ENCODE assay signal across 26 cellular contexts in the genomic region with DNA sequence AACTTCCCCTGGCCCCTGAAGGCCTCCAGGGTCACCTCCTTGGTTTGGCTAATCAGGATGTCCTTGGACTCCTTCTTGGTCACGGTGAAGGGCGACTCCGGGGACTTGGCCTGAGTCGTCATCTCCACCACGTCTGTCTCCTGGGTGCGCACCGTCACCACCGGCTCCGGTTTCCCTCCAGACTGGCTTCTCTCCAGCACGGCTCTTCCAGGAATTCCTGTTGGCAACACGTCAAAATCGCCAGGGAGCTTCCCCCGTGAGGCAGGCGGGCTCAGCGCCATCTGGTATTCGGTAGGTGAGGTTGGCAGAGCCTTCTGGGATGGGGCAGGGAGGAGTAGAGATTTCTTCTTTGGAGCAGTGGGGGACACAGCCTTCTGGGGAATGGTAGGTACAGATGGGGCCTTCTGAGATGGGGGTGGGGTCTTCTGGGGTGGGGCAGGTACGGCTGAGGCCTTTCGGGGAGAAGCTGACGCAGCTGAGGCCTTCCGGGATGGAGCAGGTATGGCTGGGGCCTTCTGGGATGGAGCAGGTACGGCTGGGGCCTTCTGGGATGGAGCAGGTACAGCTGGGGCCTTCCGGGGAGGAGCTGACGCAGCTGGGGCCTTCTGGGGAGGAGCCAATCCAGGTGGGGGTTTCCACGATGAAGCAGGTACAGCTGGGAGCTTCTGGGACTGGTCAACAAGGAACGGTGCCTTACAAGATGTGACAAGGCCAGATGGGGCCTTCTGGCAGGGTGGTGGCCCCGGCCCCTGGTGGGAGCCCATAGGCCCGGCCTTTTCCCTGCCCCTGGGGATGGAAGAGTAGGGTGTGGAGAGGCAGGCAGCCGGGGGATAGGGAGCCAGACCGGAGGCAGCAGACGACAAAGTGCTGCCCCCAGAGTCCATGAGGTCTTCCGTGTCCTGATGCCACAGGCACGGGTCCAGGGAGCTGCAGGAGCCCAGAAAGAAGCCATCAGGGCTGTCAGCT. TPM values are rescaled to one million over a fixed set of nuclear protein-coding genes. Genes with fewer than 3 reads are reported as not detected.
DNase-seq lines count a peak whose midpoint lies in the region; ATAC-seq, FAIRE-seq and TF ChIP-seq lines count a peak whose summit lies in the region.
"Had no signal": no experiment of that assay in that cellular context is flagged by ENCODE, and none has a peak within 500 bp of the region (broad histone marks: within the 10 kb centered on the region; RNA-seq: fewer than 3 reads in every experiment).

No MANE protein-coding gene starts in this region.

- peaks cover 15% of the 10 kb centered on the region for H3K27me3 ChIP-seq in BE2C
- peaks cover 22% of the 10 kb centered on the region for H3K27me3 ChIP-seq in H7 (ENCODE audit: control insufficient read depth, insufficient read depth, low read length)
- no peaks in the 10 kb centered on the region for H3K27me3 ChIP-seq in bronchial epithelial cell (ENCODE audit: control insufficient read depth, insufficient read depth, low read length)
- H3K27me3 ChIP-seq: testis had no signal

- H3K9me3 Mint-ChIP-seq in activated T-helper 2 cell treated with anti-CD3 and anti-CD28 coated beads, Interferon-gamma antibody, Interleukin-2, Interleukin-4, amounts not matched to agents 10 μg/mL and 5 μg/mL and 100 μg/mL, durations not matched to agents 14 hours and 24 hours and 36 hours, result no peaks in the 10 kb centered on the region
- H3K9me3 Mint-ChIP-seq: activated CD4-positive, alpha-beta T cell treated with anti-CD3 and anti-CD28 coated beads, Interleukin-2, amount 10 ng/mL, durations not matched to agents 24 days and 14 days; activated naive CD8-positive, alpha-beta T cell treated with anti-CD3 and anti-CD28 coated beads, Interleukin-2, amount 10 ng/mL, durations not matched to agents 7 days and 5 days; stimulated activated memory B cell treated with anti-CD40 and anti-IgM and Interleukin-4, amounts not matched to agents 10 μg/mL and 1 μg/mL and 100 μg/mL, for 72 hours; T-helper 2 cell treated with Interferon-gamma antibody and Interleukin-4, amounts not matched to agents 5 μg/mL and 100 μg/mL, for 36 hours had no signal

- H3K27me3 Mint-ChIP-seq in activated T-helper 2 cell treated with anti-CD3 and anti-CD28 coated beads, Interferon-gamma antibody, Interleukin-2, Interleukin-4, amounts not matched to agents 10 μg/mL and 5 μg/mL and 100 μg/mL, durations not matched to agents 14 hours and 24 hours and 36 hours (ENCODE audit: low read depth), result peaks cover 18% of the 10 kb centered on the region

- no peak for ATAC-seq in left colon
- ATAC-seq in GM19455 (IDR thresholded peaks at IDR 0.05; ENCODE audit: unreplicated experiment), result no peak
- ATAC-seq: psoas muscle; stimulated activated memory B cell treated with anti-CD40 and anti-IgM and Interleukin-4, amounts not matched to agents 10 μg/mL and 1 μg/mL and 100 μg/mL, for 72 hours had no signal

- H3K4me3 ChIP-seq in BE2C (ENCODE audit: low read depth, low read length) (no peak overlapping the region), H7 (ENCODE audit: insufficient read depth, low read depth, low read length) (no peak overlapping the region), bronchial epithelial cell (ENCODE audit: low read depth, low read length) (no peak overlapping the region)
- H3K4me3 ChIP-seq: lung, psoas muscle, skin epidermis, testis had no signal

- H3K9me3 ChIP-seq in BE2C, result no peaks in the 10 kb centered on the region
- H3K9me3 ChIP-seq: psoas muscle, testis had no signal

- intact Hi-C loops in left colon (cut with DNase I, micrococcal nuclease), result no loop called here
- intact Hi-C loops in activated T-helper 2 cell treated with anti-CD3 and anti-CD28 coated beads, Interferon-gamma antibody, Interleukin-2, Interleukin-4, amounts not matched to agents 10 μg/mL and 5 μg/mL and 100 μg/mL, durations not matched to agents 14 hours and 24 hours and 36 hours (cut with micrococcal nuclease), result no loop called here

- H3K36me3 ChIP-seq in BE2C (no peaks in the 10 kb centered on the region), H7 (replicated peaks; ENCODE audit: control insufficient read depth, insufficient read depth, low read length) (no peaks in the 10 kb centered on the region), bronchial epithelial cell (ENCODE audit: control insufficient read depth, insufficient read depth, low read length) (no peaks in the 10 kb centered on the region)

- no peaks in the 10 kb centered on the region for H3K4me1 Mint-ChIP-seq in activated T-helper 2 cell treated with anti-CD3 and anti-CD28 coated beads, Interferon-gamma antibody, Interleukin-2, Interleukin-4, amounts not matched to agents 10 μg/mL and 5 μg/mL and 100 μg/mL, durations not matched to agents 14 hours and 24 hours and 36 hours (ENCODE audit: low read depth)
- H3K4me1 Mint-ChIP-seq: activated CD4-positive, alpha-beta T cell treated with anti-CD3 and anti-CD28 coated beads, Interleukin-2, amount 10 ng/mL, durations not matched to agents 24 days and 14 days; activated naive CD8-positive, alpha-beta T cell treated with anti-CD3 and anti-CD28 coated beads, Interleukin-2, amount 10 ng/mL, durations not matched to agents 7 days and 5 days; stimulated activated memory B cell treated with anti-CD40 and anti-IgM and Interleukin-4, amounts not matched to agents 10 μg/mL and 1 μg/mL and 100 μg/mL, for 72 hours had no signal

- H3K4me1 ChIP-seq in BE2C, result no peaks in the 10 kb centered on the region; the same call in 1 of the 2 replicates
- H3K4me1 ChIP-seq: psoas muscle had no signal

- DNase-seq in BE2C (peak; percentile 67), H7 (peak; percentile 64), NCI-H446 treated with DMSO at 0.1 percent for 48 hours (lab: John Stamatoyannopoulos, UW) (peak; percentile 32), bronchial epithelial cell (ENCODE audit: low read depth) (peak; percentile 33), NCI-H128 (lab: John Stamatoyannopoulos, UW; ENCODE audit: unreplicated experiment) (no peak), left colon (no peak)
- no peak for DNase-seq in activated T-helper 2 cell treated with anti-CD3 and anti-CD28 coated beads, Interferon-gamma antibody, Interleukin-2, Interleukin-4, amounts not matched to agents 10 μg/mL and 5 μg/mL and 100 μg/mL, durations not matched to agents 14 hours and 24 hours and 36 hours (ENCODE audit: low spot score)
- DNase-seq: activated CD4-positive, alpha-beta T cell treated with anti-CD3 and anti-CD28 coated beads, Interleukin-2, amount 10 ng/mL, durations not matched to agents 24 days and 14 days; activated naive CD8-positive, alpha-beta T cell treated with anti-CD3 and anti-CD28 coated beads, Interleukin-2, amount 10 ng/mL, durations not matched to agents 7 days and 5 days; C1 segment of cervical spinal cord; effector CD8-positive, alpha-beta T cell; foreskin melanocyte; GF-D8; NCI-H1048; psoas muscle; testis had no signal

- FAIRE-seq in bronchial epithelial cell (lab: Jason Lieb, UNC), result no peak
- FAIRE-seq: islet of Langerhans had no signal

- H3K4me3 Mint-ChIP-seq in activated T-helper 2 cell treated with anti-CD3 and anti-CD28 coated beads, Interferon-gamma antibody, Interleukin-2, Interleukin-4, amounts not matched to agents 10 μg/mL and 5 μg/mL and 100 μg/mL, durations not matched to agents 14 hours and 24 hours and 36 hours (ENCODE audit: low read depth), result no peak overlapping the region
- H3K4me3 Mint-ChIP-seq: activated CD4-positive, alpha-beta T cell treated with anti-CD3 and anti-CD28 coated beads, Interleukin-2, amount 10 ng/mL, durations not matched to agents 24 days and 14 days; activated naive CD8-positive, alpha-beta T cell treated with anti-CD3 and anti-CD28 coated beads, Interleukin-2, amount 10 ng/mL, durations not matched to agents 7 days and 5 days; stimulated activated memory B cell treated with anti-CD40 and anti-IgM and Interleukin-4, amounts not matched to agents 10 μg/mL and 1 μg/mL and 100 μg/mL, for 72 hours; T-helper 2 cell treated with Interferon-gamma antibody and Interleukin-4, amounts not matched to agents 5 μg/mL and 100 μg/mL, for 36 hours had no signal

- TF ChIP-seq CTCF in BE2C (IDR thresholded peaks at IDR 0.05; ENCODE audit: low read depth, low read length) (no peak), bronchial epithelial cell (IDR thresholded peaks at IDR 0.05; ENCODE audit: insufficient read depth, low read length, severe bottlenecking) (no peak)

- H3K36me3 Mint-ChIP-seq in activated T-helper 2 cell treated with anti-CD3 and anti-CD28 coated beads, Interferon-gamma antibody, Interleukin-2, Interleukin-4, amounts not matched to agents 10 μg/mL and 5 μg/mL and 100 μg/mL, durations not matched to agents 14 hours and 24 hours and 36 hours (ENCODE audit: low read depth), result no peaks in the 10 kb centered on the region
- H3K36me3 Mint-ChIP-seq: activated naive CD8-positive, alpha-beta T cell treated with anti-CD3 and anti-CD28 coated beads, Interleukin-2, amount 10 ng/mL, durations not matched to agents 7 days and 5 days; stimulated activated memory B cell treated with anti-CD40 and anti-IgM and Interleukin-4, amounts not matched to agents 10 μg/mL and 1 μg/mL and 100 μg/mL, for 72 hours had no signal

- no peak overlapping the region for H3K27ac Mint-ChIP-seq in activated T-helper 2 cell treated with anti-CD3 and anti-CD28 coated beads, Interferon-gamma antibody, Interleukin-2, Interleukin-4, amounts not matched to agents 10 μg/mL and 5 μg/mL and 100 μg/mL, durations not matched to agents 14 hours and 24 hours and 36 hours
- H3K27ac Mint-ChIP-seq: activated CD4-positive, alpha-beta T cell treated with anti-CD3 and anti-CD28 coated beads, Interleukin-2, amount 10 ng/mL, durations not matched to agents 24 days and 14 days; activated naive CD8-positive, alpha-beta T cell treated with anti-CD3 and anti-CD28 coated beads, Interleukin-2, amount 10 ng/mL, durations not matched to agents 7 days and 5 days; stimulated activated memory B cell treated with anti-CD40 and anti-IgM and Interleukin-4, amounts not matched to agents 10 μg/mL and 1 μg/mL and 100 μg/mL, for 72 hours; T-helper 2 cell treated with Interferon-gamma antibody and Interleukin-4, amounts not matched to agents 5 μg/mL and 100 μg/mL, for 36 hours had no signal

RNA-seq across cellular contexts. Expression of a gene that starts 3.8 kb away (rescaled TPM):
- polyA plus RNA-seq in BE2C (2012; ENCODE audit: insufficient read depth, insufficient read length, low read depth), result not detected
- total RNA-seq in H7 (2014; rRNA removed; shearing (Covaris generic)), result not detected in 2 replicates
- total RNA-seq in bronchial epithelial cell (not detected in 2 replicates), left colon (not detected)
- not detected in 2 replicates for total RNA-seq in activated T-helper 2 cell treated with anti-CD3 and anti-CD28 coated beads, Interferon-gamma antibody, Interleukin-2, Interleukin-4, amounts not matched to agents 10 μg/mL and 5 μg/mL and 100 μg/mL, durations not matched to agents 14 hours and 24 hours and 36 hours
- total RNA-seq: activated CD4-positive, alpha-beta T cell treated with anti-CD3 and anti-CD28 coated beads, Interleukin-2, amount 10 ng/mL, durations not matched to agents 24 days and 14 days; activated naive CD8-positive, alpha-beta T cell treated with anti-CD3 and anti-CD28 coated beads, Interleukin-2, amount 10 ng/mL, durations not matched to agents 7 days and 5 days; cerebellum; HT-29; NCI-H460; psoas muscle had no signal
- polyA plus RNA-seq: esophagus, lung, psoas muscle had no signal

RNA-seq across cellular contexts. Expression of a gene that starts 4.7 kb away (rescaled TPM):
- polyA plus RNA-seq in BE2C (2012; ENCODE audit: insufficient read depth, insufficient read length, low read depth), result not detected
- total RNA-seq in H7 (2014; rRNA removed; shearing (Covaris generic)), result 0.17 and 0.30 TPM in 2 replicates
- 0.26 and 0.64 TPM in 2 replicates for total RNA-seq in bronchial epithelial cell
- 10 to 100 TPM; 23.0 to 27.6 TPM for total RNA-seq in left colon
- 1.8 TPM in 1 of 2 replicates, not detected in the other for total RNA-seq in activated T-helper 2 cell treated with anti-CD3 and anti-CD28 coated beads, Interferon-gamma antibody, Interleukin-2, Interleukin-4, amounts not matched to agents 10 μg/mL and 5 μg/mL and 100 μg/mL, durations not matched to agents 14 hours and 24 hours and 36 hours
- total RNA-seq: NCI-H460, psoas muscle had no signal

RNA-seq across cellular contexts. Expression of a gene that starts 11.0 kb away (rescaled TPM):
- polyA plus RNA-seq in BE2C (2012; ENCODE audit: insufficient read depth, insufficient read length, low read depth), result not detected
- 0.59 and 1.2 TPM in 2 replicates for total RNA-seq in H7 (2014; rRNA removed; shearing (Covaris generic))
- total RNA-seq in bronchial epithelial cell (0.64 and 1.3 TPM in 2 replicates), left colon (under 1 TPM; 0.31 to 0.46 TPM)
- 0.25 and 0.32 TPM in 2 replicates for total RNA-seq in activated T-helper 2 cell treated with anti-CD3 and anti-CD28 coated beads, Interferon-gamma antibody, Interleukin-2, Interleukin-4, amounts not matched to agents 10 μg/mL and 5 μg/mL and 100 μg/mL, durations not matched to agents 14 hours and 24 hours and 36 hours
- total RNA-seq: activated CD4-positive, alpha-beta T cell treated with anti-CD3 and anti-CD28 coated beads, Interleukin-2, amount 10 ng/mL, durations not matched to agents 24 days and 14 days; psoas muscle had no signal

RNA-seq across cellular contexts. Expression of a gene that starts 17.4 kb away (rescaled TPM):
- polyA plus RNA-seq in BE2C (2012; ENCODE audit: insufficient read depth, insufficient read length, low read depth), result not detected
- total RNA-seq in H7 (2014; rRNA removed; shearing (Covaris generic)), result not detected in 2 replicates
- total RNA-seq in bronchial epithelial cell (not detected in 2 replicates), left colon (not detected)
- total RNA-seq in activated T-helper 2 cell treated with anti-CD3 and anti-CD28 coated beads, Interferon-gamma antibody, Interleukin-2, Interleukin-4, amounts not matched to agents 10 μg/mL and 5 μg/mL and 100 μg/mL, durations not matched to agents 14 hours and 24 hours and 36 hours, result not detected in 2 replicates
- total RNA-seq: activated CD4-positive, alpha-beta T cell treated with anti-CD3 and anti-CD28 coated beads, Interleukin-2, amount 10 ng/mL, durations not matched to agents 24 days and 14 days; activated naive CD8-positive, alpha-beta T cell treated with anti-CD3 and anti-CD28 coated beads, Interleukin-2, amount 10 ng/mL, durations not matched to agents 7 days and 5 days; cerebellum; HT-29; NCI-H460; psoas muscle had no signal
- polyA plus RNA-seq: esophagus, psoas muscle had no signal

RNA-seq across cellular contexts. Expression of a gene that starts 19.6 kb away (rescaled TPM):
- 24.8 TPM for polyA plus RNA-seq in BE2C (2012; ENCODE audit: insufficient read depth, insufficient read length, low read depth)
- 36.1 and 58.9 TPM in 2 replicates for total RNA-seq in H7 (2014; rRNA removed; shearing (Covaris generic))
- total RNA-seq in bronchial epithelial cell (5.3 and 9.0 TPM in 2 replicates), left colon (10 to 100 TPM; 19.0 to 20.7 TPM)
- total RNA-seq in activated T-helper 2 cell treated with anti-CD3 and anti-CD28 coated beads, Interferon-gamma antibody, Interleukin-2, Interleukin-4, amounts not matched to agents 10 μg/mL and 5 μg/mL and 100 μg/mL, durations not matched to agents 14 hours and 24 hours and 36 hours, result 34.3 and 35.3 TPM in 2 replicates

Comparison
In these comparisons a context has a peak if more than half of its experiments do, and no peak if none do; other contexts are left out.
1. DNase-seq: peak in BE2C (single experiment), H7 (single experiment), NCI-H446 treated with DMSO at 0.1 percent for 48 hours (single experiment) and bronchial epithelial cell (single experiment); none in NCI-H128 (single experiment), left colon (0 of 2) and activated T-helper 2 cell treated with anti-CD3 and anti-CD28 coated beads, Interferon-gamma antibody, Interleukin-2, Interleukin-4, amounts not matched to agents 10 μg/mL and 5 μg/mL and 100 μg/mL, durations not matched to agents 14 hours and 24 hours and 36 hours (single experiment).